In the genomic region with DNA sequence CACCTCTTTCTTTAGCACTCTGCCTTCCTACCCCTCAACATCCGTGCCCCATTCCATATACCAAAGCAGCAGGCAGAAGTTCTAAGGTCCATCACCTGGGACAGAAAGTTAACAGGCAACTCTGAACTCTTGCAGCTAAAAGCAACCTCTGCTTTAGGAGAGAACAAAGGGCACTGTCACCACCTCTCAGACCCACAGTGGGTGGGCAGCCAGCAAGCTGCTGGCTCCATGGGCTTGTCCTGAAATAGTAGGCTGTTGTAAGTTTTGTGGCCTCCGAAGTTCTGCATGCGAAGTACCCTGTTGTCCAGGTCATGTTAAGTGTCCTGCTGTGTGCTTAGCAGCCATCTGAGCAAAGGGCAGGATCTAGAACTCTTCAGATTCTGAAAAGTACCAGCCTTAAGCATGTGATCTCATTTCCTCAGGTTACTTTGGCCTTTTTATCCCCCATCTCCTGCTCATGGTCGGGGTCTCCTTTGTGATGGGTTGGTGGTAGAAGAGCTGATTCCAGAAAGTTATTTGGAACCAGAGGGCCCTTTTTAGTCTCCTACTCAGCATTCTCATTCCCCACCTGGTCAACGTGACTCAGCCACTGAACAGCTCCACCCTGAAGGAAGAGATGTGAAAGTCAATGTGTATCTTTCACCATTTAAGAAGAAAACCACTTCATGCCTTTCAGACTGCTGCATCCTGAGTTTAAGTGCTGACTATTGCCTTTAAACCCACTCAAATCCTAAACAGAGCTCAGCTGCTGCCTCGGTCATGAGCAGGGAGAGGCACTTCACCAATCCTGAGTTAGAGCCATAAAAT, we compare ENCODE assay signal across 27 cellular contexts.
DNase-seq lines count a peak whose midpoint lies in the region; TF ChIP-seq lines count a peak whose summit lies in the region.
"Had no signal": no experiment of that assay in that cellular context is flagged by ENCODE, and none has a peak within 500 bp of the region (broad histone marks: within the 10 kb centered on the region; RNA-seq: fewer than 3 reads in every experiment).

No MANE protein-coding gene starts in this region.

- H3K27ac ChIP-seq in endodermal cell (ENCODE audit: low read depth, low read length) (no peak overlapping the region), neural cell (ENCODE audit: low read length) (no peak overlapping the region), ovary (no peak overlapping the region)
- H3K27ac ChIP-seq: BLaER1 treated with 17β-estradiol and CSF1 and Interleukin-3, amounts not matched to agents 10 nM and 100 nM; heart right ventricle; pancreas; vagina had no signal

- H3K4me1 Mint-ChIP-seq in endodermal cell, result peaks cover 66% of the 10 kb centered on the region
- no peaks in the 10 kb centered on the region for H3K4me1 Mint-ChIP-seq in activated naive CD4-positive, alpha-beta T cell treated with anti-CD3 and anti-CD28 coated beads, Interleukin-2, amount 10 ng/mL, durations not matched to agents 7 days and 5 days
- H3K4me1 Mint-ChIP-seq in activated T-helper 1 cell treated with anti-CD3 and anti-CD28 coated beads, Interleukin-12 subunit alpha, Interleukin-12 subunit beta, Interleukin-2, Interleukin-4 antibody, amounts not matched to agents 30 ng/mL and 10 ng/mL and 1 ng/mL, durations not matched to agents 14 hours and 24 hours and 36 hours (ENCODE audit: low read depth), result no peaks in the 10 kb centered on the region
- H3K4me1 Mint-ChIP-seq: central memory CD8-positive, alpha-beta T cell; immature natural killer cell; naive thymus-derived CD8-positive, alpha-beta T cell had no signal

- H3K9ac ChIP-seq in endodermal cell (ENCODE audit: extremely low read depth, low read length, poor library complexity, severe bottlenecking) (no peak overlapping the region), neural cell (ENCODE audit: low read length) (no peak overlapping the region)
- H3K9ac ChIP-seq: BLaER1 treated with 17β-estradiol and CSF1 and Interleukin-3, amounts not matched to agents 10 nM and 100 nM had no signal

- no peak for TF ChIP-seq CTCF in endodermal cell (conservative IDR thresholded peaks at IDR 0.05)
- TF ChIP-seq CTCF in neural cell (IDR thresholded peaks at IDR 0.05; ENCODE audit: poor library complexity, severe bottlenecking), result no peak
- TF ChIP-seq CTCF in ovary (IDR thresholded peaks at IDR 0.05), result no peak
- no peak for TF ChIP-seq CTCF in GM10248 (IDR thresholded peaks at IDR 0.05; ENCODE audit: control extremely low read depth, extremely low read depth, low read depth, missing control alignments)

- no peak for TF ChIP-seq RAD21 in neural cell (conservative IDR thresholded peaks at IDR 0.05)

- no peaks in the 10 kb centered on the region for H4K20me1 ChIP-seq in neural cell (ENCODE audit: insufficient read depth)
- H4K20me1 ChIP-seq: BLaER1 treated with 17β-estradiol and CSF1 and Interleukin-3, amounts not matched to agents 10 nM and 100 nM had no signal

- peaks cover 5% of the 10 kb centered on the region for H3K36me3 Mint-ChIP-seq in endodermal cell (ENCODE audit: low read depth)
- no peaks in the 10 kb centered on the region for H3K36me3 Mint-ChIP-seq in activated naive CD4-positive, alpha-beta T cell treated with anti-CD3 and anti-CD28 coated beads, Interleukin-2, amount 10 ng/mL, durations not matched to agents 7 days and 5 days
- no peaks in the 10 kb centered on the region for H3K36me3 Mint-ChIP-seq in activated T-helper 1 cell treated with anti-CD3 and anti-CD28 coated beads, Interleukin-12 subunit alpha, Interleukin-12 subunit beta, Interleukin-2, Interleukin-4 antibody, amounts not matched to agents 30 ng/mL and 10 ng/mL and 1 ng/mL, durations not matched to agents 14 hours and 24 hours and 36 hours (ENCODE audit: low read depth)
- H3K36me3 Mint-ChIP-seq: activated naive CD8-positive, alpha-beta T cell; immature natural killer cell; naive thymus-derived CD8-positive, alpha-beta T cell had no signal

- intact Hi-C loops in ovary (cut with DNase I), result no loop called here
- intact Hi-C loops in activated T-helper 1 cell treated with anti-CD3 and anti-CD28 coated beads, Interleukin-12 subunit alpha, Interleukin-12 subunit beta, Interleukin-2, Interleukin-4 antibody, amounts not matched to agents 30 ng/mL and 10 ng/mL and 1 ng/mL, durations not matched to agents 14 hours and 24 hours and 36 hours (cut with micrococcal nuclease), result no loop called here

- POLR2A ChIA-PET in GM10248 (lab: Yijun Ruan, JAX), result no interaction called here

- H2AFZ ChIP-seq in neural cell (ENCODE audit: low read depth, low read length), result no peak overlapping the region

- H3K9me3 ChIP-seq in endodermal cell (ENCODE audit: control insufficient read depth, low read length) (no peaks in the 10 kb centered on the region), neural cell (ENCODE audit: low read length) (no peaks in the 10 kb centered on the region), ovary (no peaks in the 10 kb centered on the region)
- H3K9me3 ChIP-seq: ascending aorta; BLaER1 treated with 17β-estradiol and CSF1 and Interleukin-3, amounts not matched to agents 10 nM and 100 nM; heart right ventricle; pancreas; thoracic aorta; vagina had no signal

- TF ChIP-seq EP300 in neural cell (conservative IDR thresholded peaks at IDR 0.05; ENCODE audit: poor library complexity, severe bottlenecking) (no peak), ovary (IDR thresholded peaks at IDR 0.05) (no peak)

- H3K27me3 ChIP-seq in endodermal cell (ENCODE audit: control insufficient read depth, insufficient read depth, low read length, poor library complexity, severe bottlenecking) (no peaks in the 10 kb centered on the region), neural cell (ENCODE audit: insufficient read depth, low read depth, low read length) (no peaks in the 10 kb centered on the region), ovary (no peaks in the 10 kb centered on the region)
- H3K27me3 ChIP-seq: ascending aorta; BLaER1 treated with 17β-estradiol and CSF1 and Interleukin-3, amounts not matched to agents 10 nM and 100 nM; heart right ventricle; pancreas; vagina had no signal

- 49 to 64% methylated on average over 3 to 5 of the region's 6 CpGs for WGBS in endodermal cell (ENCODE audit: insufficient coverage in 1 of 2, insufficient read length in 1 of 2), 2 experiments
- WGBS in ovary, 3 donors, result 58 to 74% (median 70%) methylated on average over 6 of the region's 6 CpGs

- DNase-seq in ELR (ENCODE audit: low read depth) (peak; percentile 12), NCI-H187 (lab: John Stamatoyannopoulos, UW) (peak; percentile 77 to 84), endodermal cell (peak; percentile 70), ovary (no peak), GM10248 (ENCODE audit: extremely low spot score) (no peak)
- DNase-seq in activated naive CD4-positive, alpha-beta T cell treated with anti-CD3 and anti-CD28 coated beads, Interleukin-2, amount 10 ng/mL, durations not matched to agents 7 days and 5 days, result no peak
- DNase-seq in activated T-helper 1 cell treated with anti-CD3 and anti-CD28 coated beads, Interleukin-12 subunit alpha, Interleukin-12 subunit beta, Interleukin-2, Interleukin-4 antibody, amounts not matched to agents 30 ng/mL and 10 ng/mL and 1 ng/mL, durations not matched to agents 14 hours and 24 hours and 36 hours (ENCODE audit: low spot score), result no peak
- DNase-seq: COR-L47; heart right ventricle; immature natural killer cell; naive thymus-derived CD8-positive, alpha-beta T cell; NCI-H1694 treated with DMSO at 0.1 percent for 48 hours; NCI-H774; OCI-M1; pancreas; Right ventricle myocardium superior; stimulated activated CD4-positive, alpha-beta T cell treated with anti-CD3 and anti-CD28 coated beads, Interleukin-4, amount 100 ng/mL, for 4 hours; stimulated activated naive CD4-positive, alpha-beta T cell; T-helper 9 cell had no signal

- H3K27me3 Mint-ChIP-seq in endodermal cell (ENCODE audit: insufficient read depth), result no peaks in the 10 kb centered on the region
- H3K27me3 Mint-ChIP-seq in activated naive CD4-positive, alpha-beta T cell treated with anti-CD3 and anti-CD28 coated beads, Interleukin-2, amount 10 ng/mL, durations not matched to agents 7 days and 5 days, result no peaks in the 10 kb centered on the region
- no peaks in the 10 kb centered on the region for H3K27me3 Mint-ChIP-seq in activated T-helper 1 cell treated with anti-CD3 and anti-CD28 coated beads, Interleukin-12 subunit alpha, Interleukin-12 subunit beta, Interleukin-2, Interleukin-4 antibody, amounts not matched to agents 30 ng/mL and 10 ng/mL and 1 ng/mL, durations not matched to agents 14 hours and 24 hours and 36 hours (ENCODE audit: insufficient read depth)

- H3K4me3 ChIP-seq in endodermal cell (ENCODE audit: low read length) (no peak overlapping the region), neural cell (ENCODE audit: low read length) (no peak overlapping the region), ovary (no peak overlapping the region)
- H3K4me3 ChIP-seq: ascending aorta; BLaER1 treated with 17β-estradiol and CSF1 and Interleukin-3, amounts not matched to agents 10 nM and 100 nM; heart right ventricle; pancreas; thoracic aorta; vagina had no signal

- TF ChIP-seq POLR2A in ovary (IDR thresholded peaks at IDR 0.05), result no peak

- H3K36me3 ChIP-seq in endodermal cell (ENCODE audit: control insufficient read depth, insufficient read depth, low read length) (no peaks in the 10 kb centered on the region), neural cell (ENCODE audit: insufficient read depth, low read length) (peaks cover 16% of the 10 kb centered on the region), ovary (no peaks in the 10 kb centered on the region)
- H3K36me3 ChIP-seq: BLaER1 treated with 17β-estradiol and CSF1 and Interleukin-3, amounts not matched to agents 10 nM and 100 nM; pancreas had no signal

- no peaks in the 10 kb centered on the region for H3K9me3 Mint-ChIP-seq in endodermal cell
- H3K9me3 Mint-ChIP-seq in activated naive CD4-positive, alpha-beta T cell treated with anti-CD3 and anti-CD28 coated beads, Interleukin-2, amount 10 ng/mL, durations not matched to agents 7 days and 5 days, result no peaks in the 10 kb centered on the region
- H3K9me3 Mint-ChIP-seq in activated T-helper 1 cell treated with anti-CD3 and anti-CD28 coated beads, Interleukin-12 subunit alpha, Interleukin-12 subunit beta, Interleukin-2, Interleukin-4 antibody, amounts not matched to agents 30 ng/mL and 10 ng/mL and 1 ng/mL, durations not matched to agents 14 hours and 24 hours and 36 hours, result no peaks in the 10 kb centered on the region
- H3K9me3 Mint-ChIP-seq: central memory CD8-positive, alpha-beta T cell; immature natural killer cell; mesothelial cell of epicardium; naive thymus-derived CD8-positive, alpha-beta T cell had no signal

- CTCF ChIA-PET in activated naive CD4-positive, alpha-beta T cell treated with anti-CD3 and anti-CD28 coated beads, Interleukin-2, amount 10 ng/mL, durations not matched to agents 7 days and 5 days (lab: Charles Lee), result interaction anchor here (0.6 kb wide), 1 partner anchor 540 kb away, joined by 3 read pairs; no protein-coding TSS in a partner anchor
- CTCF ChIA-PET in GM10248 (lab: Yijun Ruan, JAX), result interaction anchor here (0.9 to 1.5 kb wide), 2 partner anchors 9 to 10 kb away, joined by 3 to 6 read pairs; no protein-coding TSS in a partner anchor

- no peak overlapping the region for H3K4me3 Mint-ChIP-seq in endodermal cell
- H3K4me3 Mint-ChIP-seq in activated naive CD4-positive, alpha-beta T cell treated with anti-CD3 and anti-CD28 coated beads, Interleukin-2, amount 10 ng/mL, durations not matched to agents 7 days and 5 days, result no peak overlapping the region
- H3K4me3 Mint-ChIP-seq in activated T-helper 1 cell treated with anti-CD3 and anti-CD28 coated beads, Interleukin-12 subunit alpha, Interleukin-12 subunit beta, Interleukin-2, Interleukin-4 antibody, amounts not matched to agents 30 ng/mL and 10 ng/mL and 1 ng/mL, durations not matched to agents 14 hours and 24 hours and 36 hours, result no peak overlapping the region
- H3K4me3 Mint-ChIP-seq: activated naive CD8-positive, alpha-beta T cell; central memory CD8-positive, alpha-beta T cell; immature natural killer cell; mesothelial cell of epicardium; naive thymus-derived CD8-positive, alpha-beta T cell had no signal

- H3K9me2 ChIP-seq in neural cell (ENCODE audit: insufficient read depth, low read length), result no peaks in the 10 kb centered on the region

- peak overlapping the region; percentile 44 for H3K27ac Mint-ChIP-seq in endodermal cell
- H3K27ac Mint-ChIP-seq in activated naive CD4-positive, alpha-beta T cell treated with anti-CD3 and anti-CD28 coated beads, Interleukin-2, amount 10 ng/mL, durations not matched to agents 7 days and 5 days, result no peak overlapping the region
- H3K27ac Mint-ChIP-seq in activated T-helper 1 cell treated with anti-CD3 and anti-CD28 coated beads, Interleukin-12 subunit alpha, Interleukin-12 subunit beta, Interleukin-2, Interleukin-4 antibody, amounts not matched to agents 30 ng/mL and 10 ng/mL and 1 ng/mL, durations not matched to agents 14 hours and 24 hours and 36 hours, result no peak overlapping the region
- H3K27ac Mint-ChIP-seq: activated naive CD8-positive, alpha-beta T cell; immature natural killer cell; mesothelial cell of epicardium; naive thymus-derived CD8-positive, alpha-beta T cell had no signal

- no peaks in the 10 kb centered on the region for H3K79me2 ChIP-seq in neural cell (replicated peaks; ENCODE audit: insufficient read depth, low read length)

- peaks cover 12% of the 10 kb centered on the region for H3F3A ChIP-seq in neural cell (ENCODE audit: insufficient read depth, low read length, poor library complexity, severe bottlenecking)

- H3K4me1 ChIP-seq in endodermal cell (ENCODE audit: control insufficient read depth, insufficient read depth, low read length) (peaks cover 32% of the 10 kb centered on the region), ovary (ENCODE audit: insufficient read depth) (peaks cover 4% of the 10 kb centered on the region)
- H3K4me1 ChIP-seq: ascending aorta, pancreas, vagina had no signal

- H3K4me2 ChIP-seq in neural cell (ENCODE audit: low read length), result no peak overlapping the region
- H3K4me2 ChIP-seq: BLaER1 treated with 17β-estradiol and CSF1 and Interleukin-3, amounts not matched to agents 10 nM and 100 nM had no signal

Comparison
In these comparisons a context has a peak if more than half of its experiments do, and no peak if none do; other contexts are left out.
1. DNase-seq: peak in ELR (single experiment), NCI-H187 (2 of 2) and endodermal cell (single experiment); none in activated naive CD4-positive, alpha-beta T cell treated with anti-CD3 and anti-CD28 coated beads, Interleukin-2, amount 10 ng/mL, durations not matched to agents 7 days and 5 days (single experiment), ovary (0 of 5), activated T-helper 1 cell treated with anti-CD3 and anti-CD28 coated beads, Interleukin-12 subunit alpha, Interleukin-12 subunit beta, Interleukin-2, Interleukin-4 antibody, amounts not matched to agents 30 ng/mL and 10 ng/mL and 1 ng/mL, durations not matched to agents 14 hours and 24 hours and 36 hours (single experiment) and GM10248 (single experiment).